ENCODE assay signal across 16 cellular contexts in the genomic region with DNA sequence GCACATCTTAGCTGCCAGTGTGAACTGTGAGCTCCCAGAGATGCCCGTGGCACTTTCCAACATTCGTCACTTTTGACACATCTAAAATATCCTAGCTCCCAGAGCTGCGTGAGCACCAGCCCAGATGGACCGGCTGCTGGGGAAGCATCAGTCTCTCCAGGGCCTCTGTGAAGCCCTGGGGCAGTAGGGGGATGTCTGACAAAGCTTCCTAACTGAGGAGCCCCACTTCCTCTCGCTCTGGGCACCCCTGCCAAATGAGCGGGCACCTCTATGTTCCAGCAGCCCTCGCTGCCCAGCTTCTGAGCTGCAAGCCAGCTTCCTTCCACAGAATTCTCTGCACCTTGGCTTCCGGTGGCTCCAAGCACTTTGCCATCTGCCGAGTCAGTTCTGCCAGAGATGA.
DNase-seq lines count a peak whose midpoint lies in the region; ATAC-seq, FAIRE-seq and TF ChIP-seq lines count a peak whose summit lies in the region.
"Had no signal": no experiment of that assay in that cellular context is flagged by ENCODE, and none has a peak within 500 bp of the region (broad histone marks: within the 10 kb centered on the region; RNA-seq: fewer than 3 reads in every experiment).

No MANE protein-coding gene starts in this region.

- POLR2A ChIA-PET in HepG2 (lab: Yijun Ruan, JAX) = interaction anchor here (0.8 kb wide), 2 partner anchors 24 to 45 kb away, joined by 3 to 4 read pairs; no protein-coding TSS in a partner anchor

- BruUV-seq in HepG2 (replicated peaks; lab: Mats Ljungman, UMichigan) = no TSS peak

- H3K4me1 Mint-ChIP-seq in activated naive CD4-positive, alpha-beta T cell treated with anti-CD3 and anti-CD28 coated beads, Interleukin-2, amount 50 U/mL, for 24 hours = peaks cover 36% of the 10 kb centered on the region
- peaks cover 36% of the 10 kb centered on the region for H3K4me1 Mint-ChIP-seq in activated naive CD4-positive, alpha-beta T cell treated with anti-CD3 and anti-CD28 coated beads for 36 hours (ENCODE audit: low read depth)
- peaks cover 25% of the 10 kb centered on the region for H3K4me1 Mint-ChIP-seq in HFFc6 (ENCODE audit: low read depth)

- H3K79me2 ChIP-seq in HepG2 (ENCODE audit: insufficient read depth, low read length) = no peaks in the 10 kb centered on the region

- TF ChIP-seq EP300 in HepG2 (IDR thresholded peaks at IDR 0.05; ENCODE audit: low read depth in 2 of 2, low read length in 2 of 2) (no peak), HepG2 (CRISPR knock-in tag; IDR thresholded peaks at IDR 0.05; ENCODE audit: borderline replicate concordance) (no peak)

- H3K4me3 ChIP-seq in HepG2 (replicated peaks in 1 of 3; ENCODE audit: insufficient read depth in 1 of 3, low read depth in 2 of 3, low read length in 3 of 3) (no peak overlapping the region), spleen (no peak overlapping the region)

- H3K9me3 Mint-ChIP-seq in activated naive CD4-positive, alpha-beta T cell treated with anti-CD3 and anti-CD28 coated beads, Interleukin-2, amount 50 U/mL, for 24 hours = no peaks in the 10 kb centered on the region
- no peaks in the 10 kb centered on the region for H3K9me3 Mint-ChIP-seq in activated naive CD4-positive, alpha-beta T cell treated with anti-CD3 and anti-CD28 coated beads for 36 hours
- H3K9me3 Mint-ChIP-seq in HFFc6 = no peaks in the 10 kb centered on the region
- H3K9me3 Mint-ChIP-seq: activated B cell treated with CpG ODN at 0.5 μM for 24 hours had no signal

- H3K27me3 ChIP-seq in HepG2 (ENCODE audit: control insufficient read depth in 1 of 2, insufficient read depth in 2 of 2, low read length in 2 of 2) = no peaks in the 10 kb centered on the region
- H3K27me3 ChIP-seq in spleen (replicated peaks in 1 of 7) = no peaks in the 10 kb centered on the region

- DNase-seq in activated naive CD4-positive, alpha-beta T cell treated with anti-CD3 and anti-CD28 coated beads for 36 hours = no peak
- DNase-seq in cerebellum (ENCODE audit: low spot score) (peak; percentile 75), midbrain (lab: John Stamatoyannopoulos, UW) (peak; percentile 51), HepG2 (ENCODE audit: low spot score) (no peak), HFFc6 (no peak), spleen (no peak)
- DNase-seq: activated B cell treated with CpG ODN at 0.5 μM for 24 hours; activated T-cell treated with anti-CD3 and anti-CD28 coated beads for 4 hours; amniotic stem cell; DMS53; KBM-7; left colon; NCI-H187 treated with DMSO at 0.1 percent for 48 hours; NK-92 treated with Interleukin-12 subunit alpha and Interleukin-12 subunit beta, amount 100 ng/mL, for 24 hours had no signal

- no peak overlapping the region for H3K4me2 ChIP-seq in HepG2 (ENCODE audit: low read depth, low read length)

- no peak overlapping the region for H3K9ac ChIP-seq in HepG2 (ENCODE audit: insufficient read depth, low read depth, low read length)

- FAIRE-seq in HepG2 (lab: Jason Lieb, UNC) = no peak

- 95% methylated on average over 4 of the region's 9 CpGs for WGBS in HepG2 (ENCODE audit: low lambda C conversion rate)
- WGBS in spleen, 5 donors = 70 to 83% (median 81%) methylated on average over 9 of the region's 9 CpGs

- TF ChIP-seq POLR2A in HepG2 (IDR thresholded peaks at IDR 0.05; ENCODE audit: insufficient read depth in 1 of 2, low read depth in 2 of 2, low read length in 2 of 2) (no peak), spleen (IDR thresholded peaks at IDR 0.05) (no peak)

- H3K4me1 ChIP-seq in HepG2 (ENCODE audit: insufficient read depth, low read length) (peaks cover 44% of the 10 kb centered on the region), spleen (peaks cover 28 to 100% (median 58%) of the 10 kb centered on the region in 6 donors)

- H3K36me3 Mint-ChIP-seq in activated naive CD4-positive, alpha-beta T cell treated with anti-CD3 and anti-CD28 coated beads, Interleukin-2, amount 50 U/mL, for 24 hours = no peaks in the 10 kb centered on the region
- no peaks in the 10 kb centered on the region for H3K36me3 Mint-ChIP-seq in activated naive CD4-positive, alpha-beta T cell treated with anti-CD3 and anti-CD28 coated beads for 36 hours (ENCODE audit: low read depth)
- no peaks in the 10 kb centered on the region for H3K36me3 Mint-ChIP-seq in HFFc6 (ENCODE audit: low read depth)

- no peak for ATAC-seq in HepG2
- ATAC-seq: left colon had no signal

- H3K4me3 Mint-ChIP-seq in activated naive CD4-positive, alpha-beta T cell treated with anti-CD3 and anti-CD28 coated beads, Interleukin-2, amount 50 U/mL, for 24 hours = no peak overlapping the region
- H3K4me3 Mint-ChIP-seq in activated naive CD4-positive, alpha-beta T cell treated with anti-CD3 and anti-CD28 coated beads for 36 hours = no peak overlapping the region
- H3K4me3 Mint-ChIP-seq in HFFc6 = no peak overlapping the region
- H3K4me3 Mint-ChIP-seq: activated B cell treated with CpG ODN at 0.5 μM for 24 hours had no signal

- TF ChIP-seq CTCF in HepG2 (CRISPR knock-in tag; IDR thresholded peaks at IDR 0.05) (no peak), HFFc6 (IDR thresholded peaks at IDR 0.05) (no peak), spleen (IDR thresholded peaks at IDR 0.05 in 8 of 11, conservative IDR thresholded peaks at IDR 0.05 in 3 of 11) (no peak)

- TF ChIP-seq RAD21 in HepG2 (CRISPR knock-in tag; IDR thresholded peaks at IDR 0.05) = no peak

- H3K27ac Mint-ChIP-seq in activated naive CD4-positive, alpha-beta T cell treated with anti-CD3 and anti-CD28 coated beads, Interleukin-2, amount 50 U/mL, for 24 hours = peak overlapping the region; percentile 44
- H3K27ac Mint-ChIP-seq in activated naive CD4-positive, alpha-beta T cell treated with anti-CD3 and anti-CD28 coated beads for 36 hours = no peak overlapping the region
- no peak overlapping the region for H3K27ac Mint-ChIP-seq in HFFc6
- H3K27ac Mint-ChIP-seq: activated B cell treated with CpG ODN at 0.5 μM for 24 hours had no signal

- intact Hi-C loops in activated naive CD4-positive, alpha-beta T cell treated with anti-CD3 and anti-CD28 coated beads for 36 hours (cut with micrococcal nuclease) = no loop called here
- intact Hi-C loops in HepG2 (cut with micrococcal nuclease; ENCODE audit: unreplicated experiment) (no loop called here), spleen (cut with DNase I; ENCODE audit: low total_unique reads) (no loop called here)

- in situ Hi-C loops in HepG2 (cut with HindIII; ENCODE audit: extremely low pct_ligation_motif_present, low pct_unique_long_range_greater_than_20kb) = loop anchor here (10.0 kb wide), 1 partner anchor 48 kb away; no protein-coding TSS in a partner anchor

- no peaks in the 10 kb centered on the region for H3K27me3 Mint-ChIP-seq in activated naive CD4-positive, alpha-beta T cell treated with anti-CD3 and anti-CD28 coated beads, Interleukin-2, amount 50 U/mL, for 24 hours
- no peaks in the 10 kb centered on the region for H3K27me3 Mint-ChIP-seq in activated naive CD4-positive, alpha-beta T cell treated with anti-CD3 and anti-CD28 coated beads for 36 hours (ENCODE audit: low read depth)
- peaks cover 11% of the 10 kb centered on the region for H3K27me3 Mint-ChIP-seq in HFFc6 (ENCODE audit: insufficient read depth)

- H3K9me3 ChIP-seq in HepG2 (ENCODE audit: low read length) (no peaks in the 10 kb centered on the region), spleen (no peaks in the 10 kb centered on the region)

- no peaks in the 10 kb centered on the region for H4K20me1 ChIP-seq in HepG2 (ENCODE audit: insufficient read depth, low read length)

- H3K27ac ChIP-seq in temporal lobe (ENCODE audit: low read depth, low read length) = peak overlapping the region; percentile 63
- no peak overlapping the region for H3K27ac ChIP-seq in HepG2 (ENCODE audit: extremely low read length, insufficient read depth, low read length)
- peak overlapping the region in 4 of 8 donors; percentile 81 to 88 (median 83) for H3K27ac ChIP-seq in spleen

- no peaks in the 10 kb centered on the region for H3K36me3 ChIP-seq in HepG2 (replicated peaks in 1 of 2; ENCODE audit: control insufficient read depth in 1 of 2, insufficient read depth in 2 of 2, low read length in 2 of 2)
- H3K36me3 ChIP-seq in spleen = no peaks in the 10 kb centered on the region

- CTCF ChIA-PET in activated naive CD4-positive, alpha-beta T cell treated with anti-CD3 and anti-CD28 coated beads for 36 hours (lab: Charles Lee) = interaction anchor here (0.6 kb wide), 1 partner anchor 271 kb away, joined by 3 read pairs; no protein-coding TSS in a partner anchor
- CTCF ChIA-PET in HepG2 (lab: Yijun Ruan, JAX; ENCODE audit: low intra/inter-chr PET ratio, low total read pairs) = no interaction called here

- H2AFZ ChIP-seq in HepG2 (ENCODE audit: low read length) = no peak overlapping the region

TF ChIP-seq in HepG2, 621 proteins besides CTCF, POLR2A, EP300 and RAD21:
- TF ChIP-seq, protein P1, sequence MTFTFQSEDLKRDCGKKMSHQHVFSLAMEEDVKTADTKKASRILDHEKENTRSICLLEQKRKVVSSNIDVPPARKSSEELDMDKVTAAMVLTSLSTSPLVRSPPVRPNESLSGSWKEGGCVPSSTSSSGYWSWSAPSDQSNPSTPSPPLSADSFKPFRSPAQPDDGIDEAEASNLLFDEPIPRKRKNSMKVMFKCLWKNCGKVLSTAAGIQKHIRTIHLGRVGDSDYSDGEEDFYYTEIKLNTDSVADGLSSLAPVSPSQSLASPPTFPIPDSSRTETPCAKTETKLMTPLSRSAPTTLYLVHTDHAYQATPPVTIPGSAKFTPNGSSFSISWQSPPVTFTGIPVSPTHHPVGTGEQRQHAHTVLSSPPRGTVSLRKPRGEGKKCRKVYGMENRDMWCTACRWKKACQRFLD (CRISPR knock-in tag; IDR thresholded peaks at IDR 0.05; ENCODE audit: borderline replicate concordance) = no peak
- no peak for TF ChIP-seq KDM1A (CRISPR knock-in tag; IDR thresholded peaks at IDR 0.05)
- TF ChIP-seq, protein P2, sequence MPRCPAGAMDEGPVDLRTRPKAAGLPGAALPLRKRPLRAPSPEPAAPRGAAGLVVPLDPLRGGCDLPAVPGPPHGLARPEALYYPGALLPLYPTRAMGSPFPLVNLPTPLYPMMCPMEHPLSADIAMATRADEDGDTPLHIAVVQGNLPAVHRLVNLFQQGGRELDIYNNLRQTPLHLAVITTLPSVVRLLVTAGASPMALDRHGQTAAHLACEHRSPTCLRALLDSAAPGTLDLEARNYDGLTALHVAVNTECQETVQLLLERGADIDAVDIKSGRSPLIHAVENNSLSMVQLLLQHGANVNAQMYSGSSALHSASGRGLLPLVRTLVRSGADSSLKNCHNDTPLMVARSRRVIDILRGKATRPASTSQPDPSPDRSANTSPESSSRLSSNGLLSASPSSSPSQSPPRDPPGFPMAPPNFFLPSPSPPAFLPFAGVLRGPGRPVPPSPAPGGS (CRISPR knock-in tag; IDR thresholded peaks at IDR 0.05) = no peak
- no peak for TF ChIP-seq PLRG1 (conservative IDR thresholded peaks at IDR 0.05)

Comparison
In these comparisons a context has a peak if more than half of its experiments do, and no peak if none do; other contexts are left out.
1. DNase-seq: peak in cerebellum (single experiment) and midbrain (single experiment); none in activated naive CD4-positive, alpha-beta T cell treated with anti-CD3 and anti-CD28 coated beads for 36 hours (single experiment), HepG2 (single experiment), HFFc6 (single experiment) and spleen (single experiment).